ENCODE assay signal across 12 cellular contexts in genomic region chr19:54470276-54470887, GRCh38. TPM values are rescaled to one million over a fixed set of nuclear protein-coding genes. Genes with fewer than 3 reads are reported as not detected.
DNase-seq lines count a peak whose midpoint lies in the region; ATAC-seq, FAIRE-seq and TF ChIP-seq lines count a peak whose summit lies in the region.
"Had no signal": no experiment of that assay in that cellular context is flagged by ENCODE, and none has a peak within 500 bp of the region (broad histone marks: within the 10 kb centered on the region; RNA-seq: fewer than 3 reads in every experiment).

No MANE protein-coding gene starts in this region.

- peak overlapping the region; percentile 60 for H3K4me3 ChIP-seq in GM23338
- H3K4me3 ChIP-seq in keratinocyte (ENCODE audit: control insufficient read depth in 2 of 3, extremely low read depth in 1 of 3, insufficient read depth in 2 of 3, low read depth in 1 of 3, low read length in 3 of 3): peak overlapping the region; percentile 60 to 70 (median 70)
- peak overlapping the region; percentile 25 to 59 (median 40) for H3K4me3 ChIP-seq in skin epidermis

- FAIRE-seq in keratinocyte (lab: Jason Lieb, UNC): no peak

- no peaks in the 10 kb centered on the region; the same call in 1 of the 2 replicates for H4K20me1 ChIP-seq in GM23338 (replicated peaks; ENCODE audit: insufficient read depth)
- no peaks in the 10 kb centered on the region for H4K20me1 ChIP-seq in keratinocyte (ENCODE audit: control insufficient read depth, extremely low read depth, insufficient read depth, low read length)

- H3K4me1 Mint-ChIP-seq in GM23338: peaks cover 21% of the 10 kb centered on the region
- peaks cover 15% of the 10 kb centered on the region for H3K4me1 Mint-ChIP-seq in activated naive CD8-positive, alpha-beta T cell treated with anti-CD3 and anti-CD28 coated beads for 36 hours

- H3K79me2 ChIP-seq in GM23338 (replicated peaks; ENCODE audit: insufficient read depth): no peaks in the 10 kb centered on the region; the same call in 1 of the 2 replicates
- peaks cover 9% of the 10 kb centered on the region for H3K79me2 ChIP-seq in keratinocyte (ENCODE audit: control insufficient read depth, insufficient read depth, low read length)

- H3K4me1 ChIP-seq in GM23338 (ENCODE audit: insufficient read depth) (peaks cover 17% of the 10 kb centered on the region), keratinocyte (ENCODE audit: control insufficient read depth, extremely low read depth, insufficient read depth, low read length) (peaks cover 28% of the 10 kb centered on the region)

- DNase-seq in GM23338 (ENCODE audit: low spot score) (no peak), keratinocyte (ENCODE audit: low read depth, low spot score) (no peak), NCI-H2107 (lab: John Stamatoyannopoulos, UW) (no peak), NCI-H524 (lab: John Stamatoyannopoulos, UW) (no peak)
- DNase-seq in activated naive CD8-positive, alpha-beta T cell treated with anti-CD3 and anti-CD28 coated beads for 36 hours: no peak
- DNase-seq: activated naive CD4-positive, alpha-beta T cell treated with anti-CD3 and anti-CD28 coated beads, Interleukin-2, amount 10 ng/mL, durations not matched to agents 7 days and 5 days; stimulated activated CD4-positive, alpha-beta T cell treated with anti-CD3 and anti-CD28 coated beads, Interleukin-12 subunit alpha, Interleukin-12 subunit beta, amount 100 ng/mL, for 4 hours had no signal

- peak overlapping the region; percentile 80 for H3K9ac ChIP-seq in keratinocyte (ENCODE audit: control insufficient read depth, extremely low read depth, insufficient read depth, low read length)

- TF ChIP-seq CTCF in GM23338 (conservative IDR thresholded peaks at IDR 0.05; ENCODE audit: low read depth in 2 of 2) (no peak), keratinocyte (optimal IDR thresholded peaks at IDR 0.05 in 1 of 3, IDR thresholded peaks at IDR 0.05 in 1 of 3, conservative IDR thresholded peaks at IDR 0.05 in 1 of 3; ENCODE audit: extremely low read depth in 1 of 3, insufficient read depth in 2 of 3, low read length in 3 of 3) (no peak)

- no peaks in the 10 kb centered on the region for H3K9me3 Mint-ChIP-seq in GM23338
- H3K9me3 Mint-ChIP-seq in activated naive CD8-positive, alpha-beta T cell treated with anti-CD3 and anti-CD28 coated beads for 36 hours: no peaks in the 10 kb centered on the region
- H3K9me3 Mint-ChIP-seq: activated naive CD4-positive, alpha-beta T cell treated with anti-CD3 and anti-CD28 coated beads, Interleukin-2, amount 10 ng/mL, durations not matched to agents 7 days and 5 days had no signal

- H3K36me3 ChIP-seq in GM23338 (ENCODE audit: insufficient read depth): no peaks in the 10 kb centered on the region
- H3K36me3 ChIP-seq in keratinocyte (ENCODE audit: control insufficient read depth in 2 of 2, extremely low read depth in 1 of 2, insufficient read depth in 2 of 2, low read length in 2 of 2): no peaks in the 10 kb centered on the region

- H2AFZ ChIP-seq in GM23338 (no peak overlapping the region), keratinocyte (ENCODE audit: control insufficient read depth, low read length) (no peak overlapping the region)

- H3K9me1 ChIP-seq in keratinocyte (ENCODE audit: control insufficient read depth, extremely low read depth, insufficient read depth, low read length): no peaks in the 10 kb centered on the region

- no peak for ATAC-seq in GM23338
- no peak for ATAC-seq in GM21390 (IDR thresholded peaks at IDR 0.05; ENCODE audit: unreplicated experiment)

- 0 out of 2 replicates have a peak, but pooled peaks cover 3% of the 10 kb centered on the region for H3F3A ChIP-seq in GM23338 (replicated peaks; ENCODE audit: low read depth)

- H3K27ac ChIP-seq in GM23338 (ENCODE audit: low read depth) (no peak overlapping the region), keratinocyte (ENCODE audit: control insufficient read depth, insufficient read depth, low read length) (peak overlapping the region; percentile 68), skin epidermis (peak overlapping the region in 13 of 21 experiments; percentile 50 to 91 (median 78))

- dilution Hi-C loops in keratinocyte (cut with MboI; ENCODE audit: extremely low pct_ligation_motif_present, low sequenced_read_pairs): no loop called here

- H3K4me2 ChIP-seq in GM23338 (peak overlapping the region; percentile 84), keratinocyte (ENCODE audit: control insufficient read depth, extremely low read depth, insufficient read depth, low read depth, low read length) (peak overlapping the region; percentile 91)

- no peaks in the 10 kb centered on the region for H3K9me2 ChIP-seq in GM23338 (ENCODE audit: insufficient read depth)

- no peaks in the 10 kb centered on the region for H3K9me3 ChIP-seq in keratinocyte (ENCODE audit: control insufficient read depth, low read depth, low read length)

- H3K4me3 Mint-ChIP-seq in GM23338: peak overlapping the region; percentile 58
- peak overlapping the region; percentile 57 for H3K4me3 Mint-ChIP-seq in activated naive CD8-positive, alpha-beta T cell treated with anti-CD3 and anti-CD28 coated beads for 36 hours
- H3K4me3 Mint-ChIP-seq: activated naive CD4-positive, alpha-beta T cell treated with anti-CD3 and anti-CD28 coated beads, Interleukin-2, amount 10 ng/mL, durations not matched to agents 7 days and 5 days had no signal

- H3K36me3 Mint-ChIP-seq in GM23338 (ENCODE audit: low read depth): no peaks in the 10 kb centered on the region; the same call in 2 of the 3 replicates
- H3K36me3 Mint-ChIP-seq in activated naive CD8-positive, alpha-beta T cell treated with anti-CD3 and anti-CD28 coated beads for 36 hours: no peaks in the 10 kb centered on the region
- H3K36me3 Mint-ChIP-seq: activated naive CD4-positive, alpha-beta T cell treated with anti-CD3 and anti-CD28 coated beads, Interleukin-2, amount 10 ng/mL, durations not matched to agents 7 days and 5 days had no signal

- peaks cover 31% of the 10 kb centered on the region for H3K27me3 Mint-ChIP-seq in GM23338 (ENCODE audit: insufficient read depth, low read depth, poor library complexity)
- peaks cover 69% of the 10 kb centered on the region for H3K27me3 Mint-ChIP-seq in activated naive CD8-positive, alpha-beta T cell treated with anti-CD3 and anti-CD28 coated beads for 36 hours

- H3K27me3 ChIP-seq in GM23338 (ENCODE audit: insufficient read depth): peaks cover 40% of the 10 kb centered on the region
- H3K27me3 ChIP-seq in keratinocyte (ENCODE audit: control insufficient read depth, extremely low read depth, insufficient read depth, low read length): no peaks in the 10 kb centered on the region

- no peak overlapping the region for H3K27ac Mint-ChIP-seq in GM23338
- H3K27ac Mint-ChIP-seq in activated naive CD8-positive, alpha-beta T cell treated with anti-CD3 and anti-CD28 coated beads for 36 hours: no peak overlapping the region
- H3K27ac Mint-ChIP-seq: activated naive CD4-positive, alpha-beta T cell treated with anti-CD3 and anti-CD28 coated beads, Interleukin-2, amount 10 ng/mL, durations not matched to agents 7 days and 5 days had no signal

RNA-seq across cellular contexts. Expression of gene CDC42EP5, which starts 2.7 kb away (rescaled TPM):
- total RNA-seq in GM23338 (2014; rRNA removed; shearing (Covaris generic)): 0.35 and 3.4 TPM in 2 replicates
- 1.4 and 2.3 TPM in 2 replicates for polyA plus RNA-seq in GM23338 (2016; fragmentation: Nextera tagmentation; extraction: Ambion mirVana)
- under 1 TPM in 1 of 2 experiments, not detected in 1; 0.34 TPM for total RNA-seq in activated naive CD8-positive, alpha-beta T cell treated with anti-CD3 and anti-CD28 coated beads for 36 hours
- 8.6 to 16.4 TPM (median 9.4 TPM) in 3 replicates for polyA plus RNA-seq in keratinocyte
- 4.4 TPM for polyA plus RNA-seq in keratinocyte (2011; ENCODE audit: low read depth)
- polyA plus RNA-seq in keratinocyte (2011; cell fraction: cytosol; rRNA removed): 4.9 and 31.9 TPM in 2 replicates
- 4.2 and 13.3 TPM in 2 replicates for polyA plus RNA-seq in keratinocyte (2011; cell fraction: nucleus; rRNA removed)
- 19.2 and 29.7 TPM in 2 replicates for polyA plus RNA-seq in keratinocyte (2012; ENCODE audit: low replicate concordance)
- 0.67 to 1.7 TPM (median 1.2 TPM) in 3 replicates for polyA minus RNA-seq in keratinocyte
- polyA minus RNA-seq in keratinocyte (2011; cell fraction: cytosol; rRNA and poly(A)+ RNA removed): 34.3 TPM
- 3.3 and 3.6 TPM in 2 replicates for polyA minus RNA-seq in keratinocyte (2011; cell fraction: nucleus; rRNA and poly(A)+ RNA removed)

RNA-seq across cellular contexts. Expression of gene LENG9, which starts 6.8 kb away (rescaled TPM):
- 3.3 and 6.4 TPM in 2 replicates for total RNA-seq in GM23338 (2014; rRNA removed; shearing (Covaris generic))
- polyA plus RNA-seq in GM23338 (2016; fragmentation: Nextera tagmentation; extraction: Ambion mirVana) (0.26 and 0.52 TPM in 2 replicates), keratinocyte (1.3 to 2.2 TPM (median 2.1 TPM) in 3 replicates)
- total RNA-seq in activated naive CD8-positive, alpha-beta T cell treated with anti-CD3 and anti-CD28 coated beads for 36 hours: 1 to 10 TPM; 4.3 to 4.9 TPM
- polyA plus RNA-seq in keratinocyte (2011; ENCODE audit: low read depth): 0.41 TPM
- polyA plus RNA-seq in keratinocyte (2011; cell fraction: cytosol; rRNA removed): 1.2 and 2.8 TPM in 2 replicates
- polyA plus RNA-seq in keratinocyte (2011; cell fraction: nucleus; rRNA removed): 1.9 and 3.5 TPM in 2 replicates
- 2.4 and 5.8 TPM in 2 replicates for polyA plus RNA-seq in keratinocyte (2012; ENCODE audit: low replicate concordance)
- polyA minus RNA-seq in keratinocyte: 1.2 to 3.3 TPM (median 2.0 TPM) in 3 replicates
- polyA minus RNA-seq in keratinocyte (2011; cell fraction: cytosol; rRNA and poly(A)+ RNA removed): 8.1 TPM
- polyA minus RNA-seq in keratinocyte (2011; cell fraction: nucleus; rRNA and poly(A)+ RNA removed): 3.3 and 4.0 TPM in 2 replicates

RNA-seq across cellular contexts. Expression of gene LENG8, which starts 21.4 kb away (rescaled TPM):
- 45.6 and 74.3 TPM in 2 replicates for total RNA-seq in GM23338 (2014; rRNA removed; shearing (Covaris generic))
- polyA plus RNA-seq in GM23338 (2016; fragmentation: Nextera tagmentation; extraction: Ambion mirVana): 41.2 and 42.1 TPM in 2 replicates
- 100 to 1,000 TPM; 101 to 108 TPM for total RNA-seq in activated naive CD8-positive, alpha-beta T cell treated with anti-CD3 and anti-CD28 coated beads for 36 hours
- 29.4 to 75.6 TPM (median 33.4 TPM) in 3 replicates for polyA plus RNA-seq in keratinocyte
- 32.7 TPM for polyA plus RNA-seq in keratinocyte (2011; ENCODE audit: low read depth)
- polyA plus RNA-seq in keratinocyte (2011; cell fraction: cytosol; rRNA removed): 4.1 and 6.2 TPM in 2 replicates
- 793 and 1,107 TPM in 2 replicates for polyA plus RNA-seq in keratinocyte (2011; cell fraction: nucleus; rRNA removed)
- 45.7 and 76.8 TPM in 2 replicates for polyA plus RNA-seq in keratinocyte (2012; ENCODE audit: low replicate concordance)
- polyA minus RNA-seq in keratinocyte: 61.8 to 117 TPM (median 66.2 TPM) in 3 replicates
- polyA minus RNA-seq in keratinocyte (2011; cell fraction: cytosol; rRNA and poly(A)+ RNA removed): 29.4 TPM
- 115 and 133 TPM in 2 replicates for polyA minus RNA-seq in keratinocyte (2011; cell fraction: nucleus; rRNA and poly(A)+ RNA removed)

RNA-seq across cellular contexts. Expression of gene LAIR2, which starts 32.2 kb away (rescaled TPM):
- total RNA-seq in GM23338 (2014; rRNA removed; shearing (Covaris generic)): not detected in 2 replicates
- polyA plus RNA-seq in GM23338 (2016; fragmentation: Nextera tagmentation; extraction: Ambion mirVana): not detected in 2 replicates
- 1 to 10 TPM; 1.8 to 2.4 TPM for total RNA-seq in activated naive CD8-positive, alpha-beta T cell treated with anti-CD3 and anti-CD28 coated beads for 36 hours
- not detected in 3 replicates for polyA plus RNA-seq in keratinocyte
- polyA plus RNA-seq in keratinocyte (2011; ENCODE audit: low read depth): not detected
- polyA plus RNA-seq in keratinocyte (2011; cell fraction: cytosol; rRNA removed): not detected in 2 replicates
- not detected in 2 replicates for polyA plus RNA-seq in keratinocyte (2011; cell fraction: nucleus; rRNA removed)
- not detected in 2 replicates for polyA plus RNA-seq in keratinocyte (2012; ENCODE audit: low replicate concordance)
- polyA minus RNA-seq in keratinocyte: not detected in 3 replicates
- polyA minus RNA-seq in keratinocyte (2011; cell fraction: cytosol; rRNA and poly(A)+ RNA removed): not detected
- not detected in 2 replicates for polyA minus RNA-seq in keratinocyte (2011; cell fraction: nucleus; rRNA and poly(A)+ RNA removed)
- total RNA-seq: Daoy, H4, kidney epithelial cell had no signal

RNA-seq across cellular contexts. Expression of gene TTYH1, which starts 55.1 kb away (rescaled TPM):
- 31.8 and 40.8 TPM in 2 replicates for total RNA-seq in GM23338 (2014; rRNA removed; shearing (Covaris generic))
- polyA plus RNA-seq in GM23338 (2016; fragmentation: Nextera tagmentation; extraction: Ambion mirVana) (18.2 and 21.5 TPM in 2 replicates), keratinocyte (0.05 to 0.13 TPM in 2 of 3 replicates, not detected in the other)
- 1 to 10 TPM in 1 of 2 experiments, under 1 TPM in 1; 0.98 to 1.8 TPM for total RNA-seq in activated naive CD8-positive, alpha-beta T cell treated with anti-CD3 and anti-CD28 coated beads for 36 hours
- 0.96 TPM for polyA plus RNA-seq in keratinocyte (2011; ENCODE audit: low read depth)
- 0.14 TPM in 1 of 2 replicates, not detected in the other for polyA plus RNA-seq in keratinocyte (2011; cell fraction: cytosol; rRNA removed)
- not detected in 2 replicates for polyA plus RNA-seq in keratinocyte (2011; cell fraction: nucleus; rRNA removed)
- 0.07 and 0.73 TPM in 2 replicates for polyA plus RNA-seq in keratinocyte (2012; ENCODE audit: low replicate concordance)
- polyA minus RNA-seq in keratinocyte: not detected in 3 replicates
- not detected for polyA minus RNA-seq in keratinocyte (2011; cell fraction: cytosol; rRNA and poly(A)+ RNA removed)
- not detected in 2 replicates for polyA minus RNA-seq in keratinocyte (2011; cell fraction: nucleus; rRNA and poly(A)+ RNA removed)
- total RNA-seq: Daoy, H4, kidney epithelial cell had no signal
